ENCODE assay signal across 8 cellular contexts in the genomic region with DNA sequence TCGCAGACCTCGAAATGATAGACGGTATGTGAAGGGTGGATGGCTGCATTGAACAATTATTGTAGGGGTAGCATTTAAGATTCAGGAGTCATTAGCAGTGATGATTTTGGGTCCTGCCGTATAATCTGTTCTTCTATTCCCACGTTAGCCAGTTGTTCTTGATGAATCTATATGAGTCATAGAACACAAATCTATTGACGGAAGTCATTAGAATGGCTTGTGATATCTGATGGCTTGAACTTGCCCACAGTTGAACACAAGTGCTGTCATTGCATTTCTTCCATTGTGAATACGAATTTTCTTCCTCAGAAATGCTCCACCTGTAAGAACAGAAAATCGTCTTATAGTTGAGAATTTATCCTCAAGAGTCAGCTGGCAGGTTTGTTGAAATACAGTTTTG. TPM values are rescaled to one million over a fixed set of nuclear protein-coding genes. Genes with fewer than 3 reads are reported as not detected.
DNase-seq lines count a peak whose midpoint lies in the region; ATAC-seq, FAIRE-seq and TF ChIP-seq lines count a peak whose summit lies in the region.

No MANE protein-coding gene starts in this region.

- peaks cover 50% of the 10 kb centered on the region for H3F3A ChIP-seq in GM23248 (ENCODE audit: insufficient read depth)

- H3K27ac ChIP-seq in GM23248 (no peak overlapping the region), VCaP (peak overlapping the region; percentile 99), gastrocnemius medialis (peak overlapping the region; percentile 97 to 100 (median 99))

- WGBS in GM23248 (ENCODE audit: low coverage in 1 of 2, low lambda C conversion rate in 2 of 2, missing lambda C conversion rate in 2 of 2), 2 experiments = 97 to 98% methylated on average over 8 of the region's 8 CpGs

- H3K27me3 ChIP-seq in GM23248 (replicated peaks; ENCODE audit: insufficient read depth) = no peaks in the 10 kb centered on the region
- H3K27me3 ChIP-seq in gastrocnemius medialis = no peaks in the 10 kb centered on the region

- TF ChIP-seq POLR2A in gastrocnemius medialis (IDR thresholded peaks at IDR 0.05) = no peak

- no peaks in the 10 kb centered on the region for H3K9me2 ChIP-seq in GM23248 (ENCODE audit: insufficient read depth)

- H3K4me3 ChIP-seq in GM23248 = peak overlapping the region; percentile 99
- peak overlapping the region; percentile 100 for H3K4me3 ChIP-seq in fibroblast of villous mesenchyme (ENCODE audit: low read depth, low read length)
- peak overlapping the region; percentile 79 to 99 (median 92) for H3K4me3 ChIP-seq in gastrocnemius medialis

- peaks cover 68% of the 10 kb centered on the region for H3K79me2 ChIP-seq in GM23248 (ENCODE audit: insufficient read depth)

- DNase-seq in GM23248 (no peak), fibroblast of villous mesenchyme (ENCODE audit: low read depth) (no peak), gastrocnemius medialis (no peak), frontal cortex (ENCODE audit: low spot score in 2 of 2) (no peak), NCI-H345 (lab: John Stamatoyannopoulos, UW) (no peak), mucosa of gallbladder (ENCODE audit: low spot score) (no peak)
- no peak for DNase-seq in stimulated activated CD4-positive, alpha-beta T cell treated with anti-CD3 and anti-CD28 coated beads, Interleukin-2, amount 100 ng/mL, for 48 hours

- TF ChIP-seq CTCF in VCaP (conservative IDR thresholded peaks at IDR 0.05) (no peak), fibroblast of villous mesenchyme (IDR thresholded peaks at IDR 0.05; ENCODE audit: insufficient read depth, low read depth, low read length) (no peak), gastrocnemius medialis (IDR thresholded peaks at IDR 0.05 in 4 of 5, conservative IDR thresholded peaks at IDR 0.05 in 1 of 5) (no peak)

- no peak for ATAC-seq in gastrocnemius medialis

- peak overlapping the region; percentile 100 for H3K9ac ChIP-seq in GM23248

- H2AFZ ChIP-seq in GM23248 = no peak overlapping the region

- intact Hi-C loops in gastrocnemius medialis (cut with DNase I; ENCODE audit: low total_unique reads) = loop anchor here (2.0 to 5.0 kb wide), 3 partner anchors 80 to 833 kb away; a partner anchor contains a TSS

- H3K9me3 ChIP-seq in GM23248 (ENCODE audit: low read depth) = no peaks in the 10 kb centered on the region
- H3K9me3 ChIP-seq in gastrocnemius medialis = no peaks in the 10 kb centered on the region

- H3K36me3 ChIP-seq in GM23248 (ENCODE audit: low read depth) = peaks cover 58% of the 10 kb centered on the region
- peaks cover 18 to 59% of the 10 kb centered on the region in 2 donors for H3K36me3 ChIP-seq in gastrocnemius medialis

- no peak for FAIRE-seq in frontal cortex (lab: Jason Lieb, UNC)

- peak overlapping the region; percentile 98 for H3K4me2 ChIP-seq in GM23248 (ENCODE audit: unreplicated experiment)

- in situ Hi-C loops in GM23248 (cut with MboI) = no loop called here
- in situ Hi-C loops in gastrocnemius medialis (cut with MboI; ENCODE audit: low sequenced_read_pairs in 4 of 4) = loop anchor here in 1 of 4 donors (10.0 kb wide), 1 partner anchor 374 kb away; a partner anchor contains a TSS

- H3K4me1 ChIP-seq in GM23248 (ENCODE audit: insufficient read depth) = peaks cover 25% of the 10 kb centered on the region
- peaks cover 34 to 36% of the 10 kb centered on the region in 2 donors for H3K4me1 ChIP-seq in gastrocnemius medialis

- peaks cover 22% of the 10 kb centered on the region; the same call in 1 of the 2 replicates for H4K20me1 ChIP-seq in GM23248 (ENCODE audit: insufficient read depth)

RNA-seq across cellular contexts. Expression of a gene that starts 1.9 kb away (rescaled TPM):
- total RNA-seq in GM23248 (2014; rRNA removed; shearing (Covaris generic)) = 112 and 125 TPM in 2 replicates
- 207 and 227 TPM in 2 replicates for polyA plus RNA-seq in GM23248 (2016; fragmentation: Nextera tagmentation; extraction: Ambion mirVana)
- total RNA-seq in fibroblast of villous mesenchyme = 101 and 116 TPM in 2 replicates
- 100 to 1,000 TPM in 1 of 4 donors, 10 to 100 TPM in 3; 57.5 to 113 (median 84.6) TPM for total RNA-seq in gastrocnemius medialis
- total RNA-seq in frontal cortex = 120 TPM
- 343 TPM for total RNA-seq in mucosa of gallbladder

RNA-seq across cellular contexts. Expression of a gene that starts 28.2 kb away (rescaled TPM):
- not detected in 2 replicates for total RNA-seq in GM23248 (2014; rRNA removed; shearing (Covaris generic))
- not detected in 2 replicates for polyA plus RNA-seq in GM23248 (2016; fragmentation: Nextera tagmentation; extraction: Ambion mirVana)
- total RNA-seq in fibroblast of villous mesenchyme = not detected in 2 replicates
- total RNA-seq in gastrocnemius medialis = under 1 TPM in 2 of 4 donors, not detected in 2; 0.22 to 0.23 TPM
- total RNA-seq in frontal cortex = not detected
- 0.86 TPM for total RNA-seq in mucosa of gallbladder
